ENCODE assay signal across 18 cellular contexts in the genomic region with DNA sequence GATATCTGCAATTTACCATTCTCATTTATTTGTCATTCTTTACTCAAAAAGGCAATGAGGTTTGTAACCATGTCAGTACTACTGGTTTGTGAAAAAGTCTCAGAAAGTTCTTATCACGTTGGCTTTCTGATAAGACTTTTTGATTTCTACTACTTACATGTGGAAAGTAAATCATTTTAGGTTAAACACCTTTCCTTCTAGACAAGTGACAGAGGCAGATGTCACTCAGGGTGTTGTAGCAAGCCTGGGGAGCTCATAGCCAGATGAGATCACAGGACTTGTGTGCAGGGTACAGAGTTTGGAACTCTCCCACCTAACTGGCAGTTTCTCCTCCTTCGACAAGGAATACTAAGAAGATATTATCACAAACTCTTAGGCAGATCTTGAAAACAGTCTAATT.
"Had no signal": no experiment of that assay in that cellular context is flagged by ENCODE, and none has a peak within 500 bp of the region (broad histone marks: within the 10 kb centered on the region; RNA-seq: fewer than 3 reads in every experiment).

No MANE protein-coding gene starts in this region.

- H3K27me3 ChIP-seq: adrenal gland, cardiac muscle cell, dorsolateral prefrontal cortex, heart left ventricle, pancreas, suprapubic skin, upper lobe of left lung had no signal

- DNase-seq: activated CD8-positive, alpha-beta memory T cell treated with anti-CD3 and anti-CD28 coated beads for 24 hours; activated effector memory CD4-positive, alpha-beta T cell treated with Interleukin-2 at 50 U/mL for 16 hours; activated naive CD4-positive, alpha-beta T cell treated with anti-CD3 and anti-CD28 coated beads, Interleukin-2, amount 50 U/mL, for 16 hours; adrenal gland; dorsolateral prefrontal cortex; endodermal cell; heart left ventricle; left colon; midbrain; pancreas; retina; stimulated activated CD4-positive, alpha-beta T cell treated with anti-CD3 and anti-CD28 coated beads, Interleukin-2, amount 100 ng/mL, for 48 hours; stimulated activated naive CD8-positive, alpha-beta T cell treated with anti-CD3 and anti-CD28 coated beads, Interleukin-15, Interleukin-2, amounts not matched to agents 100 U/mL and 50 U/mL, for 24 hours; T-helper 9 cell; upper lobe of left lung had no signal

- H3K4me3 Mint-ChIP-seq: endodermal cell had no signal

- H3K4me1 ChIP-seq: adrenal gland, pancreas had no signal

- H3K9me3 Mint-ChIP-seq: endodermal cell had no signal

- H3K27ac ChIP-seq: adrenal gland, cardiac muscle cell, pancreas, suprapubic skin, upper lobe of left lung had no signal

- H3K9me3 ChIP-seq: adrenal gland, heart left ventricle, pancreas, suprapubic skin, upper lobe of left lung had no signal

- ATAC-seq: left colon; pancreas; stimulated activated naive CD8-positive, alpha-beta T cell treated with anti-CD3 and anti-CD28 coated beads, Interleukin-15, Interleukin-2, amounts not matched to agents 100 U/mL and 50 U/mL, for 24 hours had no signal

- H3K27ac Mint-ChIP-seq: endodermal cell had no signal

- H3K4me3 ChIP-seq: adrenal gland, cardiac muscle cell, dorsolateral prefrontal cortex, heart left ventricle, lung, pancreas, suprapubic skin, upper lobe of left lung had no signal

- H3K36me3 ChIP-seq: adrenal gland, cardiac muscle cell, heart left ventricle, pancreas, suprapubic skin, upper lobe of left lung had no signal
